ENCODE assay signal across 18 cellular contexts in genomic region chr6:141395443-141396008, GRCh38.
DNase-seq lines count a peak whose midpoint lies in the region; ATAC-seq, FAIRE-seq and TF ChIP-seq lines count a peak whose summit lies in the region.
"Had no signal": no experiment of that assay in that cellular context is flagged by ENCODE, and none has a peak within 500 bp of the region (broad histone marks: within the 10 kb centered on the region; RNA-seq: fewer than 3 reads in every experiment).

No MANE protein-coding gene starts in this region.

- TF ChIP-seq EP300 in HepG2 (IDR thresholded peaks at IDR 0.05; ENCODE audit: low read depth in 2 of 2, low read length in 2 of 2) (no peak), HepG2 (CRISPR knock-in tag; IDR thresholded peaks at IDR 0.05; ENCODE audit: borderline replicate concordance) (no peak)

- H3K27ac ChIP-seq in HepG2 (ENCODE audit: extremely low read length, insufficient read depth, low read length) (no peak overlapping the region), right lobe of liver (no peak overlapping the region), esophagus squamous epithelium (no peak overlapping the region)
- no peak overlapping the region for H3K27ac ChIP-seq in naive thymus-derived CD4-positive, alpha-beta T cell (ENCODE audit: low read depth, low read length)
- H3K27ac ChIP-seq: GM23248 had no signal

- no peak overlapping the region for H3K9ac ChIP-seq in HepG2 (ENCODE audit: insufficient read depth, low read depth, low read length)
- H3K9ac ChIP-seq: GM23248 had no signal

- TF ChIP-seq CTCF in HepG2 (CRISPR knock-in tag; IDR thresholded peaks at IDR 0.05): 0 out of 2 replicates have a peak, but pooled peaks have one; percentile 7
- no peak for TF ChIP-seq CTCF in right lobe of liver (IDR thresholded peaks at IDR 0.05)
- TF ChIP-seq CTCF in bronchial epithelial cell (IDR thresholded peaks at IDR 0.05; ENCODE audit: insufficient read depth, low read length, severe bottlenecking): no peak
- no peak for TF ChIP-seq CTCF in esophagus squamous epithelium (IDR thresholded peaks at IDR 0.05)

- no peak overlapping the region for H3K4me3 Mint-ChIP-seq in naive thymus-derived CD4-positive, alpha-beta T cell
- H3K4me3 Mint-ChIP-seq: B cell; CD4-positive, alpha-beta memory T cell had no signal

- no peaks in the 10 kb centered on the region for H3K9me3 Mint-ChIP-seq in naive thymus-derived CD4-positive, alpha-beta T cell
- H3K9me3 Mint-ChIP-seq: CD4-positive, alpha-beta memory T cell had no signal

- intact Hi-C loops in HepG2 (cut with micrococcal nuclease; ENCODE audit: unreplicated experiment): no loop called here
- intact Hi-C loops in right lobe of liver (cut with DNase I): no loop called here
- intact Hi-C loops in naive thymus-derived CD4-positive, alpha-beta T cell (cut with micrococcal nuclease): no loop called here
- intact Hi-C loops in esophagus squamous epithelium (cut with DNase I): no loop called here

- in situ Hi-C loops in HepG2 (cut with HindIII; ENCODE audit: extremely low pct_ligation_motif_present, low pct_unique_long_range_greater_than_20kb): no loop called here

- no peaks in the 10 kb centered on the region for H4K20me1 ChIP-seq in HepG2 (ENCODE audit: insufficient read depth, low read length)

- H3K27ac Mint-ChIP-seq in naive thymus-derived CD4-positive, alpha-beta T cell: no peak overlapping the region
- H3K27ac Mint-ChIP-seq: B cell; CD4-positive, alpha-beta memory T cell had no signal

- H3K27me3 ChIP-seq in HepG2 (ENCODE audit: control insufficient read depth in 1 of 2, insufficient read depth in 2 of 2, low read length in 2 of 2): no peaks in the 10 kb centered on the region; a peak in 1 of 5 replicates
- no peaks in the 10 kb centered on the region for H3K27me3 ChIP-seq in right lobe of liver
- H3K27me3 ChIP-seq in bronchial epithelial cell (ENCODE audit: control insufficient read depth, insufficient read depth, low read length): no peaks in the 10 kb centered on the region
- H3K27me3 ChIP-seq in naive thymus-derived CD4-positive, alpha-beta T cell (ENCODE audit: control insufficient read depth in 2 of 2, insufficient read depth in 2 of 2, low read length in 2 of 2): no peaks in the 10 kb centered on the region
- no peaks in the 10 kb centered on the region for H3K27me3 ChIP-seq in esophagus squamous epithelium

- no peak for FAIRE-seq in HepG2 (lab: Jason Lieb, UNC)
- FAIRE-seq in bronchial epithelial cell (lab: Jason Lieb, UNC): peak; percentile 23
- FAIRE-seq: GM12891, H54 had no signal

- ATAC-seq in HepG2: peak; percentile 52
- ATAC-seq in right lobe of liver: no peak
- peak; percentile 20 for ATAC-seq in naive thymus-derived CD4-positive, alpha-beta T cell
- ATAC-seq: HCT116 had no signal

- POLR2A ChIA-PET in HepG2 (lab: Yijun Ruan, JAX): no interaction called here
- POLR2A ChIA-PET in naive thymus-derived CD4-positive, alpha-beta T cell (lab: Charles Lee): no interaction called here

- H3K27me3 Mint-ChIP-seq in naive thymus-derived CD4-positive, alpha-beta T cell: peaks cover 0 to 5% (median 0%) of the 10 kb centered on the region in 5 donors
- H3K27me3 Mint-ChIP-seq: B cell had no signal

- no TSS peak for BruUV-seq in HepG2 (replicated peaks; lab: Mats Ljungman, UMichigan)

- TF ChIP-seq RAD21 in HepG2 (CRISPR knock-in tag; IDR thresholded peaks at IDR 0.05): no peak

- TF ChIP-seq POLR2A in HepG2 (IDR thresholded peaks at IDR 0.05; ENCODE audit: insufficient read depth in 1 of 2, low read depth in 2 of 2, low read length in 2 of 2) (no peak), right lobe of liver (IDR thresholded peaks at IDR 0.05) (no peak), esophagus squamous epithelium (IDR thresholded peaks at IDR 0.05) (no peak)

- H3K4me1 Mint-ChIP-seq in naive thymus-derived CD4-positive, alpha-beta T cell: no peaks in the 10 kb centered on the region
- H3K4me1 Mint-ChIP-seq: B cell; CD4-positive, alpha-beta memory T cell had no signal

- H3K4me1 ChIP-seq in HepG2 (ENCODE audit: insufficient read depth, low read length) (no peaks in the 10 kb centered on the region), right lobe of liver (no peaks in the 10 kb centered on the region), esophagus squamous epithelium (no peaks in the 10 kb centered on the region)
- no peaks in the 10 kb centered on the region for H3K4me1 ChIP-seq in naive thymus-derived CD4-positive, alpha-beta T cell (ENCODE audit: control insufficient read depth in 2 of 2, insufficient read depth in 2 of 2, low read length in 2 of 2)

- no peaks in the 10 kb centered on the region for H3K79me2 ChIP-seq in HepG2 (ENCODE audit: insufficient read depth, low read length)

- WGBS in HepG2 (ENCODE audit: low lambda C conversion rate): 56% methylated on average over 9 of the region's 9 CpGs
- WGBS in right lobe of liver (ENCODE audit: insufficient coverage, low coverage, low lambda C conversion rate, missing lambda C conversion rate): 100% methylated on average over 1 of the region's 9 CpGs
- WGBS in esophagus squamous epithelium, 2 donors: 100% methylated on average over 1 of the region's 9 CpGs; no CpG with 5 or more reads in 1 of the 2 donors

- H3K9me3 ChIP-seq in HepG2 (ENCODE audit: low read length) (no peaks in the 10 kb centered on the region), right lobe of liver (no peaks in the 10 kb centered on the region), esophagus squamous epithelium (no peaks in the 10 kb centered on the region)
- H3K9me3 ChIP-seq in naive thymus-derived CD4-positive, alpha-beta T cell (ENCODE audit: control insufficient read depth in 2 of 3, low read length in 3 of 3): no peaks in the 10 kb centered on the region

- H2AFZ ChIP-seq in HepG2 (ENCODE audit: low read length): no peak overlapping the region
- H2AFZ ChIP-seq: GM23248 had no signal

- CTCF ChIA-PET in HepG2 (lab: Yijun Ruan, JAX; ENCODE audit: low intra/inter-chr PET ratio, low total read pairs): no interaction called here
- CTCF ChIA-PET in naive thymus-derived CD4-positive, alpha-beta T cell (lab: Charles Lee): no interaction called here

- H3K36me3 Mint-ChIP-seq in naive thymus-derived CD4-positive, alpha-beta T cell: peaks cover 0 to 3% (median 0%) of the 10 kb centered on the region in 5 donors
- H3K36me3 Mint-ChIP-seq: CD4-positive, alpha-beta memory T cell had no signal

- H3K4me2 ChIP-seq in HepG2 (ENCODE audit: low read depth, low read length): peak overlapping the region; percentile 71; the same call in 1 of the 2 replicates

- H3K4me3 ChIP-seq in HepG2 (replicated peaks in 1 of 3; ENCODE audit: insufficient read depth in 1 of 3, low read depth in 2 of 3, low read length in 3 of 3): no peak overlapping the region
- H3K4me3 ChIP-seq in right lobe of liver: no peak overlapping the region
- no peak overlapping the region for H3K4me3 ChIP-seq in bronchial epithelial cell (ENCODE audit: low read depth, low read length)
- H3K4me3 ChIP-seq in naive thymus-derived CD4-positive, alpha-beta T cell (ENCODE audit: low read length): no peak overlapping the region
- no peak overlapping the region for H3K4me3 ChIP-seq in esophagus squamous epithelium
- H3K4me3 ChIP-seq: GM23248 had no signal

- H3K36me3 ChIP-seq in HepG2 (replicated peaks in 1 of 2; ENCODE audit: control insufficient read depth in 1 of 2, insufficient read depth in 2 of 2, low read length in 2 of 2) (no peaks in the 10 kb centered on the region), right lobe of liver (no peaks in the 10 kb centered on the region), bronchial epithelial cell (ENCODE audit: control insufficient read depth, insufficient read depth, low read length) (no peaks in the 10 kb centered on the region), esophagus squamous epithelium (no peaks in the 10 kb centered on the region)
- H3K36me3 ChIP-seq in naive thymus-derived CD4-positive, alpha-beta T cell (ENCODE audit: control insufficient read depth in 2 of 3, insufficient read depth in 3 of 3, low read length in 3 of 3): no peaks in the 10 kb centered on the region

- no peak for DNase-seq in HepG2 (ENCODE audit: low spot score)
- DNase-seq in right lobe of liver: no peak
- no peak for DNase-seq in bronchial epithelial cell (ENCODE audit: low read depth)
- DNase-seq in naive thymus-derived CD4-positive, alpha-beta T cell: no peak
- DNase-seq in esophagus squamous epithelium (lab: John Stamatoyannopoulos, UW): no peak
- no peak for DNase-seq in stimulated activated naive CD4-positive, alpha-beta T cell (lab: John Stamatoyannopoulos, UW)
- DNase-seq in DMS 273 treated with DMSO at 0.1 percent for 48 hours (lab: John Stamatoyannopoulos, UW): no peak
- DNase-seq: ACHN; C1 segment of cervical spinal cord; CD4-positive, alpha-beta memory T cell; DMS153; DMS79 treated with DMSO at 0.1 percent for 48 hours; EL; GM23248 had no signal

TF ChIP-seq in HepG2, 621 proteins besides CTCF, POLR2A, EP300 and RAD21 (continues in another document):
- TF ChIP-seq, protein P1, sequence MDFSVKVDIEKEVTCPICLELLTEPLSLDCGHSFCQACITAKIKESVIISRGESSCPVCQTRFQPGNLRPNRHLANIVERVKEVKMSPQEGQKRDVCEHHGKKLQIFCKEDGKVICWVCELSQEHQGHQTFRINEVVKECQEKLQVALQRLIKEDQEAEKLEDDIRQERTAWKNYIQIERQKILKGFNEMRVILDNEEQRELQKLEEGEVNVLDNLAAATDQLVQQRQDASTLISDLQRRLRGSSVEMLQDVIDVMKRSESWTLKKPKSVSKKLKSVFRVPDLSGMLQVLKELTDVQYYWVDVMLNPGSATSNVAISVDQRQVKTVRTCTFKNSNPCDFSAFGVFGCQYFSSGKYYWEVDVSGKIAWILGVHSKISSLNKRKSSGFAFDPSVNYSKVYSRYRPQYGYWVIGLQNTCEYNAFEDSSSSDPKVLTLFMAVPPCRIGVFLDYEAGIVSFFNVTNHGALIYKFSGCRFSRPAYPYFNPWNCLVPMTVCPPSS (IDR thresholded peaks at IDR 0.05): no peak
- peak; percentile 27; the same call in 1 of the 2 replicates for TF ChIP-seq MAFG (CRISPR knock-in tag; IDR thresholded peaks at IDR 0.05)
- TF ChIP-seq FOXC1 (CRISPR knock-in tag; IDR thresholded peaks at IDR 0.05; ENCODE audit: borderline replicate concordance): 0 out of 2 replicates have a peak, but pooled peaks have one; percentile 23

Comparison
In these comparisons a context has a peak if more than half of its experiments do, and no peak if none do; other contexts are left out.
1. ATAC-seq: peak in HepG2 (single experiment) and naive thymus-derived CD4-positive, alpha-beta T cell (single experiment); none in right lobe of liver (0 of 4).